ENCODE assay signal across 9 cellular contexts in the genomic region with DNA sequence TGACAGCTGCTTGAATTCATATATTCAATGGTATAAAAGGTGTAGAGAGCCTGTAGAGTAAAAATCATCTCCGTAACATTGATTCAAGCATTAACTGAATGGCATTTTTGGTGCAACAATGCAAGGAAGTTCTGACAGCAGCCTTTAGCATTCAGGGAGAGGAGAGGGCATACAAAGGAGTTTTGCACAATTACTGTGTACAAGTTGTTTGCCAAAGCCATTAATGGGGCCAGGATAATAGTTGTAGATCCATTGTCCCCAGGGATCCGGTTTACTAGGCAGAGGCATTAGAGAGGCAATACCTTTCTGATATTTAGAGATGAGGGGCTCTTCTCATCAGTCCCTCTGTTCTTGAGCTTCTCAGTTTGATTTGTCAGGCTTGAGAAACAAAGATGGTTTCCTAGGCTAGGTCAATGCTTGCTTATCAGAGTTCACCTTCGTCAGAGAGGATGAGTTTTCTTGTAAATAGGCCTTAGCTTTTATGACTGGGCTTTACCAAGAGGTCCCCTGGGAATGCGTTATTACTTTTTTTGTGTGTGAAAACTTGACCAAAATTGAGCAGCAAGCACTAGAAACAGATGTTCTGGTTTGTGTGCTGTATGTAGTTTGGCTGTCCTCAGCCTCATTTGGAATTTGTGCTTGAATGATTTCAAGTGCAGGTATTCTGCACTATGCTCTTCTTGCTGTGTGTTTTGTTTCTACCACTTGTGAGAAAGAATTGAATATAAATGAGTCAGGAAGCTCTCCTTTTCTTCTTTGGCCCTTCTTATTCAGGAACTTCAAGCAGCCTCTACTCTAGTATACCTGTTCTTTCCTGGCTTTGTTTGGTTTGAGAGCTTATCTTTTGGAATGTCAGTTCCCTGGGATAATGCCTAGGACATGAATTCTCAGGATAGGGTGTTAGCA. TPM values are rescaled to one million over a fixed set of nuclear protein-coding genes. Genes with fewer than 3 reads are reported as not detected.
DNase-seq lines count a peak whose midpoint lies in the region; ATAC-seq, FAIRE-seq and TF ChIP-seq lines count a peak whose summit lies in the region.
"Had no signal": no experiment of that assay in that cellular context is flagged by ENCODE, and none has a peak within 500 bp of the region (broad histone marks: within the 10 kb centered on the region; RNA-seq: fewer than 3 reads in every experiment).

No MANE protein-coding gene starts in this region.

- H3K4me1 Mint-ChIP-seq in stimulated activated effector memory CD8-positive, alpha-beta T cell treated with anti-CD3 and anti-CD28 coated beads, Interleukin-12 subunit alpha, Interleukin-12 subunit beta, amount 100 ng/mL, for 72 hours, result peaks cover 60% of the 10 kb centered on the region

- H3K9me3 Mint-ChIP-seq in stimulated activated effector memory CD8-positive, alpha-beta T cell treated with anti-CD3 and anti-CD28 coated beads, Interleukin-12 subunit alpha, Interleukin-12 subunit beta, amount 100 ng/mL, for 72 hours, result peaks cover 6% of the 10 kb centered on the region

- H3K36me3 Mint-ChIP-seq in stimulated activated effector memory CD8-positive, alpha-beta T cell treated with anti-CD3 and anti-CD28 coated beads, Interleukin-12 subunit alpha, Interleukin-12 subunit beta, amount 100 ng/mL, for 72 hours, result peaks cover 60% of the 10 kb centered on the region

- H3K9ac ChIP-seq in kidney (ENCODE audit: low read length in 2 of 2), result no peak overlapping the region

- H3K27ac Mint-ChIP-seq in stimulated activated effector memory CD8-positive, alpha-beta T cell treated with anti-CD3 and anti-CD28 coated beads, Interleukin-12 subunit alpha, Interleukin-12 subunit beta, amount 100 ng/mL, for 72 hours, result peak overlapping the region; percentile 45

- no peaks in the 10 kb centered on the region for H3K9me3 ChIP-seq in kidney (ENCODE audit: control insufficient read depth in 1 of 2, low read length in 2 of 2)

- ATAC-seq in HG02938 (IDR thresholded peaks at IDR 0.05; ENCODE audit: unreplicated experiment), result peak; percentile 81
- ATAC-seq in stimulated activated effector memory CD8-positive, alpha-beta T cell treated with anti-CD3 and anti-CD28 coated beads, Interleukin-12 subunit alpha, Interleukin-12 subunit beta, amount 100 ng/mL, for 72 hours, result no peak

- peaks cover 4 to 9% of the 10 kb centered on the region in 2 donors for H3K36me3 ChIP-seq in kidney (ENCODE audit: control insufficient read depth in 1 of 2, insufficient read depth in 2 of 2, low read length in 2 of 2)

- DNase-seq in NCI-H2171 treated with DMSO at 0.1 percent for 48 hours (lab: John Stamatoyannopoulos, UW) (peak; percentile 14), NCI-H2171 (lab: John Stamatoyannopoulos, UW) (no peak), NCI-H69 (lab: John Stamatoyannopoulos, UW) (peak; percentile 74), kidney (no peak), ecto neural progenitor cell (ENCODE audit: low spot score) (no peak)
- DNase-seq in stimulated activated effector memory CD8-positive, alpha-beta T cell treated with anti-CD3 and anti-CD28 coated beads, Interleukin-12 subunit alpha, Interleukin-12 subunit beta, amount 100 ng/mL, for 72 hours (ENCODE audit: low spot score in 2 of 2), result no peak
- DNase-seq in activated CD8-positive, alpha-beta memory T cell treated with anti-CD3 and anti-CD28 coated beads for 24 hours, result no peak
- DNase-seq: activated T-cell treated with anti-CD3 and anti-CD28 coated beads for 4 hours had no signal

- TF ChIP-seq CTCF in kidney (IDR thresholded peaks at IDR 0.05; ENCODE audit: borderline replicate concordance, extremely low read depth, insufficient read depth), result no peak

- intact Hi-C loops in kidney (cut with DNase I), result no loop called here

- no peak for FAIRE-seq in kidney (lab: Jason Lieb, UNC)

- H3K4me3 Mint-ChIP-seq in stimulated activated effector memory CD8-positive, alpha-beta T cell treated with anti-CD3 and anti-CD28 coated beads, Interleukin-12 subunit alpha, Interleukin-12 subunit beta, amount 100 ng/mL, for 72 hours, result no peak overlapping the region

- H3K4me1 ChIP-seq in kidney (ENCODE audit: control insufficient read depth in 1 of 2, insufficient read depth in 1 of 2, low read depth in 1 of 2, low read length in 2 of 2), result peaks cover 0 to 4% of the 10 kb centered on the region in 2 donors

- H3K4me3 ChIP-seq in kidney (ENCODE audit: low read length in 2 of 2), result no peak overlapping the region

- H3K27ac ChIP-seq in kidney (ENCODE audit: low read depth in 2 of 2, low read length in 2 of 2), result no peak overlapping the region

RNA-seq across cellular contexts. Expression of a gene that starts 32.0 kb away (rescaled TPM):
- 154 TPM for total RNA-seq in kidney
- 83.0 TPM for polyA plus RNA-seq in kidney (ENCODE audit: insufficient read depth, low read depth, low replicate concordance)

Comparison
In these comparisons a context has a peak if more than half of its experiments do, and no peak if none do; other contexts are left out.
1. DNase-seq: peak in NCI-H2171 treated with DMSO at 0.1 percent for 48 hours (single experiment) and NCI-H69 (single experiment); none in NCI-H2171 (single experiment), stimulated activated effector memory CD8-positive, alpha-beta T cell treated with anti-CD3 and anti-CD28 coated beads, Interleukin-12 subunit alpha, Interleukin-12 subunit beta, amount 100 ng/mL, for 72 hours (0 of 2), kidney (single experiment), ecto neural progenitor cell (single experiment) and activated CD8-positive, alpha-beta memory T cell treated with anti-CD3 and anti-CD28 coated beads for 24 hours (single experiment).